8 cellular contexts compared by ENCODE assay signal in genomic region chr11:65861165-65861505, GRCh38. TPM values are rescaled to one million over a fixed set of nuclear protein-coding genes. Genes with fewer than 3 reads are reported as not detected.
DNase-seq lines count a peak whose midpoint lies in the region; ATAC-seq and TF ChIP-seq lines count a peak whose summit lies in the region.

No MANE protein-coding gene starts in this region.

- peaks cover 52% of the 10 kb centered on the region for H3K79me2 ChIP-seq in DND-41 (ENCODE audit: insufficient read depth, low read length)

- H3K4me3 ChIP-seq in DND-41 (ENCODE audit: low read depth in 1 of 2, low read length in 2 of 2) (peak overlapping the region; percentile 72 to 79), SJCRH30 (peak overlapping the region; percentile 96), esophagus muscularis mucosa (peak overlapping the region; percentile 98 to 100 (median 99)), neutrophil (ENCODE audit: low read depth in 1 of 2, low read length in 1 of 2) (peak overlapping the region; percentile 97 to 98)

- DNase-seq in DND-41 (no peak), SJCRH30 (peak in 1 of 2 experiments; percentile 40), esophagus muscularis mucosa (ENCODE audit: extremely low spot score) (no peak), amygdala (lab: John Stamatoyannopoulos, UW) (no peak), SW 1271 (lab: John Stamatoyannopoulos, UW) (no peak), HCEC 1CT (no peak), kidney glomerular epithelial cell (lab: John Stamatoyannopoulos, UW) (no peak)

- H3K27me3 ChIP-seq in DND-41 (ENCODE audit: insufficient read depth, low read length, poor library complexity), result no peaks in the 10 kb centered on the region
- no peaks in the 10 kb centered on the region for H3K27me3 ChIP-seq in SJCRH30
- no peaks in the 10 kb centered on the region for H3K27me3 ChIP-seq in esophagus muscularis mucosa
- H3K27me3 ChIP-seq in neutrophil, result no peaks in the 10 kb centered on the region

- TF ChIP-seq CTCF in DND-41 (IDR thresholded peaks at IDR 0.05; ENCODE audit: borderline replicate concordance, extremely low read depth, low read length, poor library complexity, severe bottlenecking) (no peak), esophagus muscularis mucosa (IDR thresholded peaks at IDR 0.05) (no peak), neutrophil (IDR thresholded peaks at IDR 0.05) (no peak)

- H3K4me1 ChIP-seq in DND-41 (ENCODE audit: insufficient read depth, low read length) (peaks cover 54% of the 10 kb centered on the region), SJCRH30 (no peaks in the 10 kb centered on the region; the same call in 1 of the 2 replicates), esophagus muscularis mucosa (peaks cover 30 to 65% (median 53%) of the 10 kb centered on the region in 4 donors), neutrophil (ENCODE audit: control insufficient read depth in 1 of 2, insufficient read depth in 1 of 2, low read depth in 1 of 2, low read length in 1 of 2) (peaks cover 42 to 43% of the 10 kb centered on the region in 2 experiments)

- 50% methylated on average over 1 of the region's 14 CpGs for WGBS in esophagus muscularis mucosa

- H3K27ac ChIP-seq in DND-41 (ENCODE audit: low read length), result peak overlapping the region; percentile 90
- H3K27ac ChIP-seq in SJCRH30, result peak overlapping the region; percentile 74; the same call in 1 of the 2 replicates
- peak overlapping the region; percentile 98 to 100 (median 98) for H3K27ac ChIP-seq in esophagus muscularis mucosa (replicated peaks in 1 of 4)
- peak overlapping the region; percentile 96 for H3K27ac ChIP-seq in neutrophil

- peaks cover 70% of the 10 kb centered on the region for H3K36me3 ChIP-seq in DND-41 (ENCODE audit: insufficient read depth, low read length)
- peaks cover 30% of the 10 kb centered on the region for H3K36me3 ChIP-seq in SJCRH30
- peaks cover 31 to 56% (median 47%) of the 10 kb centered on the region in 4 donors for H3K36me3 ChIP-seq in esophagus muscularis mucosa
- H3K36me3 ChIP-seq in neutrophil, result peaks cover 43% of the 10 kb centered on the region

- H3K9ac ChIP-seq in DND-41 (ENCODE audit: low read depth, low read length), result peak overlapping the region; percentile 79

- H3K9me3 ChIP-seq in DND-41 (ENCODE audit: insufficient read depth, low read length, severe bottlenecking) (no peaks in the 10 kb centered on the region), SJCRH30 (replicated peaks) (no peaks in the 10 kb centered on the region), esophagus muscularis mucosa (no peaks in the 10 kb centered on the region), neutrophil (no peaks in the 10 kb centered on the region)

- intact Hi-C loops in esophagus muscularis mucosa (cut with DNase I), result no loop called here

- H2AFZ ChIP-seq in DND-41 (ENCODE audit: low read depth, low read length), result 0 out of 2 replicates have a peak overlapping the region, but pooled peaks have one; percentile 71

- no peak for TF ChIP-seq EP300 in esophagus muscularis mucosa (IDR thresholded peaks at IDR 0.05)

- peak overlapping the region; percentile 81 for H3K4me2 ChIP-seq in DND-41 (ENCODE audit: insufficient read depth, low read length)

- H4K20me1 ChIP-seq in DND-41 (ENCODE audit: insufficient read depth, low read length), result peaks cover 56% of the 10 kb centered on the region

- TF ChIP-seq POLR2A in esophagus muscularis mucosa (IDR thresholded peaks at IDR 0.05; ENCODE audit: low read depth), result no peak

- ATAC-seq in DND-41 (ENCODE audit: insufficient read depth, low read depth), result no peak

RNA-seq across cellular contexts. Expression of gene MUS81, which starts 0.9 kb away (rescaled TPM):
- 31.1 and 35.1 TPM in 2 replicates for total RNA-seq in SJCRH30 (2014; rRNA removed; shearing (Covaris generic))
- 10 to 100 TPM; 42.2 to 74.2 (median 58.3) TPM for total RNA-seq in esophagus muscularis mucosa

RNA-seq across cellular contexts. Expression of gene CFL1, which starts 3.2 kb away (rescaled TPM):
- total RNA-seq in SJCRH30 (2014; rRNA removed; shearing (Covaris generic)), result 743 and 763 TPM in 2 replicates
- total RNA-seq in esophagus muscularis mucosa, result 100 to 1,000 TPM; 610 to 793 (median 738) TPM

RNA-seq across cellular contexts. Expression of gene EFEMP2, which starts 11.5 kb away (rescaled TPM):
- total RNA-seq in SJCRH30 (2014; rRNA removed; shearing (Covaris generic)), result 21.5 and 23.9 TPM in 2 replicates
- 100 to 1,000 TPM in 1 of 4 donors, 10 to 100 TPM in 3; 71.8 to 111 (median 82.2) TPM for total RNA-seq in esophagus muscularis mucosa

RNA-seq across cellular contexts. Expression of gene CTSW, which starts 18.5 kb away (rescaled TPM):
- not detected in 2 replicates for total RNA-seq in SJCRH30 (2014; rRNA removed; shearing (Covaris generic))
- total RNA-seq in esophagus muscularis mucosa, result 1 to 10 TPM in 3 of 4 donors, under 1 TPM in 1; 0.83 to 2.7 (median 1.5) TPM

RNA-seq across cellular contexts. Expression of gene FIBP, which starts 27.1 kb away (rescaled TPM):
- 64.3 and 68.1 TPM in 2 replicates for total RNA-seq in SJCRH30 (2014; rRNA removed; shearing (Covaris generic))
- 10 to 100 TPM; 33.2 to 74.3 (median 48.6) TPM for total RNA-seq in esophagus muscularis mucosa
